ENCODE assay signal across 8 cellular contexts in the genomic region with DNA sequence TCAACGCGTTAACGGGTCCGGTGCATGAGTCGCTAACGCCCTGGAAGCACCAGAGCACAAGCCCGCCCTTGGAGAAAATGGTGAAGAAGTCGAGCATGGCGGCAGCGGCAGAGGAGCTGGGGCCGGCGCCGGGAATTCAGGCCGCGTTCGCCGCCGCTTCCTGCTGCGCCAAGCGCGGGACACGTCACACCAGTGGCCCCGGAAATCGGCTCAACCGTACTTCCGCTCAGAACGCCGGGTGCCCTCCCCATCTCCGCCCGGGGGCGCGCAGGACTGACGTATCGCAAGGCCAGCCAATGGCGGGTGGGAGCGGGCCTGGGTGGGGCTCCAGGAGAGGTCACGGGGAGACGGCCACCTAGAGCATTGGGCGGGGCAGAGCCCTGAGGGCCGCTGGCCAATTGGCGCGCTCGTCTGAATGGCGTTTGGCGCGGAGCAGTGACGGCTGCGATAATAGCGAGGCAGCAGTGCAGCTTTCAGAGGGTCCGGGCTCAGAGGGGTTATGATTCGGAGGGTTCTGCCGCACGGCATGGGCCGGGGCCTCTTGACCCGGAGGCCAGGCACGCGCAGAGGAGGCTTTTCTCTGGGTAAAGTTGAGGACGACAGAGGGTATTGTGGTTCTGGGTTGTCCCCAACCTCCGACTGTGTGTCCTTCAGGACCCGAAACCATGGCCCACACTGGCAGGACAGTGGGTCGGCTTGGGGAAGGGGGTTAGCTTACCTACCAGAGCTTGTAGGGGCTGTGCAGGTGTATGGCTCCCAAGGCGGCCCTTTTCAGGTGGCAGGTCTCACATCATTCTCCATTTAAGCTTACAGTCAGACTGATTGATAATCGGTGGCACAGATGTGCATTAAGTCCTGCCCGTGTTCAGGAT. TPM values are rescaled to one million over a fixed set of nuclear protein-coding genes. Genes with fewer than 3 reads are reported as not detected.
A peak's percentile ranks its signal among the peaks of the same experiment; 100 is the strongest.
DNase-seq lines count a peak whose midpoint lies in the region; ATAC-seq and TF ChIP-seq lines count a peak whose summit lies in the region.

FOXRED1 (plus strand) TSS at position 447 of the 872 bp plus-strand sequence; CDS start at position 500, 53 bp downstream.
A gene with protein sequence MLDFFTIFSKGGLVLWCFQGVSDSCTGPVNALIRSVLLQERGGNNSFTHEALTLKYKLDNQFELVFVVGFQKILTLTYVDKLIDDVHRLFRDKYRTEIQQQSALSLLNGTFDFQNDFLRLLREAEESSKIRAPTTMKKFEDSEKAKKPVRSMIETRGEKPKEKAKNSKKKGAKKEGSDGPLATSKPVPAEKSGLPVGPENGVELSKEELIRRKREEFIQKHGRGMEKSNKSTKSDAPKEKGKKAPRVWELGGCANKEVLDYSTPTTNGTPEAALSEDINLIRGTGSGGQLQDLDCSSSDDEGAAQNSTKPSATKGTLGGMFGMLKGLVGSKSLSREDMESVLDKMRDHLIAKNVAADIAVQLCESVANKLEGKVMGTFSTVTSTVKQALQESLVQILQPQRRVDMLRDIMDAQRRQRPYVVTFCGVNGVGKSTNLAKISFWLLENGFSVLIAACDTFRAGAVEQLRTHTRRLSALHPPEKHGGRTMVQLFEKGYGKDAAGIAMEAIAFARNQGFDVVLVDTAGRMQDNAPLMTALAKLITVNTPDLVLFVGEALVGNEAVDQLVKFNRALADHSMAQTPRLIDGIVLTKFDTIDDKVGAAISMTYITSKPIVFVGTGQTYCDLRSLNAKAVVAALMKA (minus strand): TSS at position 188 of the 872 bp plus-strand sequence. CDS start 91 bp downstream, at position 97.

- WGBS in prostate gland = under 1% methylated on average over 63 of the region's 64 CpGs
- WGBS in urinary bladder = under 1% methylated on average over 64 of the region's 64 CpGs

- peak; percentile 64 for TF ChIP-seq POLR2A in prostate gland (IDR thresholded peaks at IDR 0.05)

- peak within 1 kb of the TSS; percentile 86 for H3K4me3 ChIP-seq in left ventricle myocardium inferior
- peak within 1 kb of the TSS; percentile 77 to 95 for H3K4me3 ChIP-seq in prostate gland
- H3K4me3 ChIP-seq in urinary bladder (ENCODE audit: low read depth, low read length) = peak within 1 kb of the TSS; percentile 64

- no peak for TF ChIP-seq CTCF in left ventricle myocardium inferior (IDR thresholded peaks at IDR 0.05; ENCODE audit: borderline replicate concordance)
- peak in 2 of 4 experiments; percentile 8 to 25 for TF ChIP-seq CTCF in prostate gland (IDR thresholded peaks at IDR 0.05)

- H3K9me3 ChIP-seq in left ventricle myocardium inferior (replicated peaks) (no peaks in the 10 kb centered on the region), prostate gland (no peaks in the 10 kb centered on the region)

- H3K36me3 ChIP-seq in left ventricle myocardium inferior (peaks cover 54% of the 10 kb centered on the region), prostate gland (peaks cover 3 to 15% of the 10 kb centered on the region in 2 donors), urinary bladder (ENCODE audit: insufficient read depth) (peaks cover 2% of the 10 kb centered on the region)

- intact Hi-C loops in left ventricle myocardium inferior (cut with micrococcal nuclease) = no loop called here
- intact Hi-C loops in prostate gland (cut with DNase I) = no loop called here

- DNase-seq in NCI-H187 (lab: John Stamatoyannopoulos, UW) = peak; percentile 93 to 98
- peak; percentile 99 to 100 (median 100) for DNase-seq in T-helper 2 cell
- peak; percentile 100 for DNase-seq in left ventricle myocardium inferior
- DNase-seq in prostate gland (ENCODE audit: low spot score) = peak; percentile 100

- H3K4me1 ChIP-seq in left ventricle myocardium inferior (peaks cover 25% of the 10 kb centered on the region), prostate gland (replicated peaks) (no peaks in the 10 kb centered on the region), urinary bladder (ENCODE audit: insufficient read depth) (no peaks in the 10 kb centered on the region)

- ATAC-seq in GM18498 (IDR thresholded peaks at IDR 0.05; ENCODE audit: unreplicated experiment) = peak; percentile 99
- peak; percentile 97 for ATAC-seq in HG02938 (IDR thresholded peaks at IDR 0.05; ENCODE audit: unreplicated experiment)

- H3K27me3 ChIP-seq in left ventricle myocardium inferior (ENCODE audit: low read depth) (no peaks in the 10 kb centered on the region), prostate gland (replicated peaks; ENCODE audit: insufficient read depth) (no peaks in the 10 kb centered on the region)

- peak within 1 kb of the TSS; percentile 86 for H3K27ac ChIP-seq in angular gyrus (ENCODE audit: low read depth, low read length)
- peak within 1 kb of the TSS; percentile 93 for H3K27ac ChIP-seq in left ventricle myocardium inferior (replicated peaks)
- H3K27ac ChIP-seq in prostate gland = peak within 1 kb of the TSS; percentile 81 to 91
- peak within 1 kb of the TSS; percentile 78 for H3K27ac ChIP-seq in urinary bladder (ENCODE audit: low read depth)

RNA-seq across cellular contexts. Expression of gene FOXRED1, which starts in this region (rescaled TPM):
- total RNA-seq in left ventricle myocardium inferior = 27.7 TPM
- total RNA-seq in prostate gland = 10 to 100 TPM; 23.9 to 44.0 TPM
- 11.4 TPM for total RNA-seq in urinary bladder
- polyA plus RNA-seq in urinary bladder = 20.4 TPM

RNA-seq across cellular contexts. Expression of the second gene that starts in this region (rescaled TPM):
- total RNA-seq in left ventricle myocardium inferior = 64.2 TPM
- 100 to 1,000 TPM; 141 to 154 TPM for total RNA-seq in prostate gland
- total RNA-seq in urinary bladder = 35.1 TPM
- 92.8 TPM for polyA plus RNA-seq in urinary bladder

Comparison
In these comparisons a context has a peak if more than half of its experiments do, and no peak if none do; other contexts are left out.
1. Peak in every context shown above with its lines: DNase-seq, ATAC-seq, H3K4me3 ChIP-seq and H3K27ac ChIP-seq.